ENCODE assay signal across 18 cellular contexts in the genomic region with DNA sequence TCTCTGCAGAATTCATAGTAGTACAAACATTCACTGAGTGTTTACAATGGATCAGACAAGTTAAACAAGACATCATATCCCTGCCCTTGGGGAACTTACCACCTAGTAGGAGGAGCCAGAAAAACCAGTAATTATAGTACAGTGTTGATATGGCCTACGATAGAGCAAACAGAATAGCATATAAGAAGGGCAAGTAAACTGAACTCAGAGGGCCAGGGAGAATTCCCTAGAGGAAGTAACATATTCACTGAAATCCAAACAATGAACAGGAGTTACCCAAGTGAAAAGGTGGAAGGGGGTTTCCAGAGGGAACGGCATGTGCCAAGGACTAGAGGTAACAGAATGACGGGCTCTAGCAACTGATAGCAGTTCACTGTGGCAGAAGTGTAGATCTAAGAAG. TPM values are rescaled to one million over a fixed set of nuclear protein-coding genes. Genes with fewer than 3 reads are reported as not detected.
DNase-seq lines count a peak whose midpoint lies in the region; ATAC-seq, FAIRE-seq and TF ChIP-seq lines count a peak whose summit lies in the region.
"Had no signal": no experiment of that assay in that cellular context is flagged by ENCODE, and none has a peak within 500 bp of the region (broad histone marks: within the 10 kb centered on the region; RNA-seq: fewer than 3 reads in every experiment).

No MANE protein-coding gene starts in this region.

- CTCF ChIA-PET in PC-3 (lab: Charles Lee) = interaction anchor here (1.5 kb wide), 1 partner anchor 97 kb away, joined by 6 read pairs; no protein-coding TSS in a partner anchor

- BruUV-seq in PC-3 (replicated peaks; lab: Mats Ljungman, UMichigan) = no TSS peak

- intact Hi-C loops in PC-3 (cut with micrococcal nuclease) = no loop called here

- H4K20me1 ChIP-seq in PC-3 (ENCODE audit: low read length) = 0 out of 2 replicates have a peak, but pooled peaks cover 4% of the 10 kb centered on the region
- peaks cover 5% of the 10 kb centered on the region for H4K20me1 ChIP-seq in smooth muscle cell (ENCODE audit: low read depth)

- H3K27me3 ChIP-seq in PC-3 (ENCODE audit: low read length) = no peaks in the 10 kb centered on the region
- H3K27me3 ChIP-seq in smooth muscle cell (ENCODE audit: low read depth) = no peaks in the 10 kb centered on the region
- H3K27me3 ChIP-seq: cardiac muscle cell, sigmoid colon, uterus had no signal

- H3K36me3 ChIP-seq in PC-3 (ENCODE audit: low read depth, low read length) (no peaks in the 10 kb centered on the region), smooth muscle cell (ENCODE audit: low read depth) (no peaks in the 10 kb centered on the region)
- H3K36me3 ChIP-seq: cardiac muscle cell, sigmoid colon, uterus had no signal

- no peak overlapping the region for H3K4me3 ChIP-seq in PC-3 (ENCODE audit: low read length)
- H3K4me3 ChIP-seq in smooth muscle cell = no peak overlapping the region
- H3K4me3 ChIP-seq: cardiac muscle cell, sigmoid colon, uterus had no signal

- no peaks in the 10 kb centered on the region for H3K9me2 ChIP-seq in PC-3 (replicated peaks; ENCODE audit: low read length)

- H3K9ac ChIP-seq in PC-3 (ENCODE audit: low read length) = no peak overlapping the region
- no peak overlapping the region for H3K9ac ChIP-seq in smooth muscle cell (ENCODE audit: low read depth)

- TF ChIP-seq CTCF in PC-3 (conservative IDR thresholded peaks at IDR 0.05; ENCODE audit: low read depth, low read length) = no peak
- TF ChIP-seq CTCF in smooth muscle cell (IDR thresholded peaks at IDR 0.05; ENCODE audit: borderline replicate concordance, insufficient read depth, poor library complexity, severe bottlenecking) = no peak

- H2AFZ ChIP-seq in PC-3 (ENCODE audit: low read length) (no peak overlapping the region), smooth muscle cell (ENCODE audit: low read depth) (no peak overlapping the region)

- DNase-seq in NCI-H345 treated with DMSO at 0.1 percent for 48 hours (lab: John Stamatoyannopoulos, UW; ENCODE audit: unreplicated experiment) (peak; percentile 15), NCI-H345 (lab: John Stamatoyannopoulos, UW) (no peak), PC-3 (peak; percentile 76), kidney glomerular epithelial cell (lab: John Stamatoyannopoulos, UW) (peak; percentile 18), smooth muscle cell (lab: John Stamatoyannopoulos, UW; ENCODE audit: unreplicated experiment) (no peak), RCC 7860 (ENCODE audit: low spot score) (no peak), EL (no peak)
- DNase-seq: activated B cell treated with CpG ODN at 0.5 μM for 24 hours; activated CD8-positive, alpha-beta T cell treated with anti-CD3 and anti-CD28 coated beads, Interleukin-2, amount 10 ng/mL, durations not matched to agents 7 days and 5 days; activated naive CD8-positive, alpha-beta T cell treated with anti-CD3 and anti-CD28 coated beads, Interleukin-2, amount 10 ng/mL, durations not matched to agents 7 days and 5 days; effector CD4-positive, alpha-beta T cell; hypothalamus; NCI-H1694 treated with DMSO at 0.1 percent for 48 hours; sigmoid colon; stimulated activated CD4-positive, alpha-beta T cell treated with anti-CD3 and anti-CD28 coated beads, Interleukin-2, amount 100 ng/mL, for 24 hours; uterus had no signal

- H3K9me3 ChIP-seq in PC-3 (ENCODE audit: low read length) = no peaks in the 10 kb centered on the region
- no peaks in the 10 kb centered on the region for H3K9me3 ChIP-seq in smooth muscle cell (replicated peaks; ENCODE audit: low read depth)
- H3K9me3 ChIP-seq: sigmoid colon, uterus had no signal

- H3K4me1 ChIP-seq in PC-3 (ENCODE audit: insufficient read depth, low read length) (peaks cover 70% of the 10 kb centered on the region), smooth muscle cell (ENCODE audit: low read depth) (peaks cover 21% of the 10 kb centered on the region)
- H3K4me1 ChIP-seq: sigmoid colon had no signal

- H3F3A ChIP-seq in PC-3 (ENCODE audit: low read length, unreplicated experiment) (peaks cover 8% of the 10 kb centered on the region), smooth muscle cell (ENCODE audit: low read depth) (peaks cover 11% of the 10 kb centered on the region)

- peak; percentile 64 for ATAC-seq in PC-3
- ATAC-seq in GM19324 (IDR thresholded peaks at IDR 0.05; ENCODE audit: low FRiP score, unreplicated experiment) = no peak
- ATAC-seq: activated CD8-positive, alpha-beta T cell treated with anti-CD3 and anti-CD28 coated beads, Interleukin-2, amount 10 ng/mL, durations not matched to agents 7 days and 5 days had no signal

- POLR2A ChIA-PET in PC-3 (lab: Charles Lee; ENCODE audit: unreplicated experiment) = no interaction called here

- FAIRE-seq in RCC 7860 (lab: Jason Lieb, UNC) = no peak

- H3K4me2 ChIP-seq in PC-3 (ENCODE audit: low read length) = peak overlapping the region; percentile 78
- H3K4me2 ChIP-seq in smooth muscle cell = no peak overlapping the region

- H3K79me2 ChIP-seq in PC-3 (ENCODE audit: low read length) (no peaks in the 10 kb centered on the region), smooth muscle cell (ENCODE audit: low read depth) (no peaks in the 10 kb centered on the region)

- peak overlapping the region; percentile 76 for H3K27ac ChIP-seq in PC-3 (ENCODE audit: low read length)
- peak overlapping the region; percentile 86 for H3K27ac ChIP-seq in smooth muscle cell (ENCODE audit: low read depth)
- H3K27ac ChIP-seq: cardiac muscle cell, sigmoid colon, uterus had no signal

- 85% methylated on average over 3 of the region's 3 CpGs for WGBS in smooth muscle cell (ENCODE audit: low lambda C conversion rate)

RNA-seq across cellular contexts. Expression of gene NHEJ1, which starts 34.1 kb away (rescaled TPM):
- total RNA-seq in PC-3 (2014; rRNA removed) (16.7 and 18.5 TPM in 2 replicates), smooth muscle cell (6.0 and 13.6 TPM in 2 replicates)
- 8.5 and 8.6 TPM in 2 replicates for polyA plus RNA-seq in smooth muscle cell

RNA-seq across cellular contexts. Expression of gene SLC23A3, which starts 43.3 kb away (rescaled TPM):
- total RNA-seq in PC-3 (2014; rRNA removed) = 1.4 and 1.7 TPM in 2 replicates
- total RNA-seq in smooth muscle cell = not detected in 2 replicates
- 0.40 TPM in 1 of 2 replicates, not detected in the other for polyA plus RNA-seq in smooth muscle cell
- polyA plus RNA-seq: cardiac muscle cell had no signal

RNA-seq across cellular contexts. Expression of gene CNPPD1, which starts 50.2 kb away (rescaled TPM):
- 38.2 and 44.0 TPM in 2 replicates for total RNA-seq in PC-3 (2014; rRNA removed)
- 11.6 and 14.8 TPM in 2 replicates for total RNA-seq in smooth muscle cell
- 26.0 and 35.3 TPM in 2 replicates for polyA plus RNA-seq in smooth muscle cell

RNA-seq across cellular contexts. Expression of gene RETREG2, which starts 51.5 kb away (rescaled TPM):
- total RNA-seq in PC-3 (2014; rRNA removed) (61.0 and 87.2 TPM in 2 replicates), smooth muscle cell (48.7 and 49.8 TPM in 2 replicates)
- polyA plus RNA-seq in smooth muscle cell = 57.2 and 66.6 TPM in 2 replicates

Comparison
In these comparisons a context has a peak if more than half of its experiments do, and no peak if none do; other contexts are left out.
1. DNase-seq: peak in NCI-H345 treated with DMSO at 0.1 percent for 48 hours (single experiment), PC-3 (single experiment) and kidney glomerular epithelial cell (single experiment); none in NCI-H345 (single experiment), smooth muscle cell (single experiment), RCC 7860 (single experiment) and EL (single experiment).